Comparison of ENCODE assay signal across 21 cellular contexts in the genomic region with DNA sequence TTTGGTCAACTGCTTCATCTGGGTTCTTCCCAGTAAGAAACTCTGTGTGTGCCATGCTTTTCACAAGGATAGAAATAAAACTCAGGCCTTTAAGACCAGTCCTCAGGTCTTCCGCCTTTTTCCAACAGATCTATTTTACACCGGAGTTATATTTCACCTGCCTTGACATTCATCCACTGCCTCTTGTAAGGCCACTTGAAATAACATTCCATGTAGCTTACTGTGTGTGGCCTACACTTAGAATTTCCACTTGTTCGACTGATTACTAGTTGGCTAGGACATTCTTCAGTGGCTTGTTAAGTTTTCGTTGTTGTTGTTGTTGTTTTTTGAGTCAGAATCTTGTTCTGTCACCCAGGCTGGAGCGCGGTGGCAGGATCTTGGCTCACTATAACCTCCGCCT.
A peak's percentile ranks its signal among the peaks of the same experiment; 100 is the strongest.
DNase-seq lines count a peak whose midpoint lies in the region; ATAC-seq and TF ChIP-seq lines count a peak whose summit lies in the region.
"Had no signal": no experiment of that assay in that cellular context is flagged by ENCODE, and none has a peak within 500 bp of the region (broad histone marks: within the 10 kb centered on the region; RNA-seq: fewer than 3 reads in every experiment).

No MANE protein-coding gene starts in this region.

- peak overlapping the region; percentile 67 for H2AFZ ChIP-seq in DND-41 (ENCODE audit: low read depth, low read length)
- H2AFZ ChIP-seq: GM23248 had no signal

- ATAC-seq in DND-41 (ENCODE audit: insufficient read depth, low read depth) = no peak
- peak; percentile 78 to 89 for ATAC-seq in lower lobe of right lung
- ATAC-seq: A549; CD8-positive, alpha-beta T cell; HCT116 had no signal

- peak overlapping the region; percentile 84 for H3K27ac ChIP-seq in DND-41 (ENCODE audit: low read length)
- no peak overlapping the region for H3K27ac ChIP-seq in lower lobe of right lung
- H3K27ac ChIP-seq in thyroid gland = peak overlapping the region; percentile 10 to 65 (median 33)
- H3K27ac ChIP-seq: A549, BLaER1, C4-2B, GM23248 had no signal

- H3K9ac ChIP-seq in DND-41 (ENCODE audit: low read depth, low read length) = no peak overlapping the region
- H3K9ac ChIP-seq: BLaER1, GM23248 had no signal

- no peaks in the 10 kb centered on the region for H3K9me3 ChIP-seq in DND-41 (ENCODE audit: insufficient read depth, low read length, severe bottlenecking)
- no peaks in the 10 kb centered on the region for H3K9me3 ChIP-seq in lower lobe of right lung
- H3K9me3 ChIP-seq in thyroid gland = no peaks in the 10 kb centered on the region
- H3K9me3 ChIP-seq: A549, BLaER1, Caco-2 had no signal

- H3K27me3 ChIP-seq in DND-41 (ENCODE audit: insufficient read depth, low read length, poor library complexity) (no peaks in the 10 kb centered on the region), lower lobe of right lung (ENCODE audit: low read depth) (no peaks in the 10 kb centered on the region), thyroid gland (no peaks in the 10 kb centered on the region)
- H3K27me3 ChIP-seq: BLaER1 had no signal

- intact Hi-C loops in lower lobe of right lung (cut with DNase I) = no loop called here
- intact Hi-C loops in thyroid gland (cut with DNase I) = no loop called here

- no peak overlapping the region for H3K4me2 ChIP-seq in DND-41 (ENCODE audit: insufficient read depth, low read length)
- H3K4me2 ChIP-seq: A549, BLaER1 had no signal

- H3K36me3 ChIP-seq in DND-41 (ENCODE audit: insufficient read depth, low read length) (no peaks in the 10 kb centered on the region), lower lobe of right lung (no peaks in the 10 kb centered on the region), thyroid gland (no peaks in the 10 kb centered on the region)
- H3K36me3 ChIP-seq: BLaER1 had no signal

- DNase-seq in DND-41 (no peak), astrocyte of the hippocampus (ENCODE audit: low read depth, low spot score) (peak; percentile 33), lower lobe of right lung (no peak), thyroid gland (peak; percentile 19), RPMI8226 (no peak), DMS 273 (lab: John Stamatoyannopoulos, UW; ENCODE audit: unreplicated experiment) (no peak), foreskin fibroblast (no peak)
- DNase-seq: 8988T; ACHN; Caco-2; CD4-positive, CD25-positive, alpha-beta regulatory T cell; CD8-positive, alpha-beta T cell; DMS 273 treated with DMSO at 0.1 percent for 48 hours; DMS79; GF-D8; GM23248; H9 had no signal

- TF ChIP-seq CTCF in DND-41 (IDR thresholded peaks at IDR 0.05; ENCODE audit: borderline replicate concordance, extremely low read depth, low read length, poor library complexity, severe bottlenecking) = no peak
- TF ChIP-seq CTCF in lower lobe of right lung (IDR thresholded peaks at IDR 0.05) = no peak
- no peak for TF ChIP-seq CTCF in thyroid gland (IDR thresholded peaks at IDR 0.05)
- TF ChIP-seq CTCF in foreskin fibroblast (IDR thresholded peaks at IDR 0.05; ENCODE audit: low read depth, low read length) = no peak

- H3K4me1 ChIP-seq in DND-41 (ENCODE audit: insufficient read depth, low read length) = peaks cover 75% of the 10 kb centered on the region
- H3K4me1 ChIP-seq in lower lobe of right lung = peaks cover 4% of the 10 kb centered on the region
- H3K4me1 ChIP-seq in thyroid gland = peaks cover 19 to 51% of the 10 kb centered on the region in 2 donors
- H3K4me1 ChIP-seq: A549, BLaER1 had no signal

- TF ChIP-seq POLR2A in thyroid gland (IDR thresholded peaks at IDR 0.05) = no peak

- H3K4me3 ChIP-seq in DND-41 (ENCODE audit: low read depth in 1 of 2, low read length in 2 of 2) = no peak overlapping the region
- H3K4me3 ChIP-seq in lower lobe of right lung = no peak overlapping the region
- no peak overlapping the region for H3K4me3 ChIP-seq in thyroid gland (replicated peaks in 1 of 3)
- H3K4me3 ChIP-seq in foreskin fibroblast (ENCODE audit: low read depth in 1 of 2, low read length in 2 of 2) = no peak overlapping the region
- H3K4me3 ChIP-seq: A549, BLaER1, GM23248 had no signal

- H4K20me1 ChIP-seq in DND-41 (ENCODE audit: insufficient read depth, low read length) = no peaks in the 10 kb centered on the region
- H4K20me1 ChIP-seq: BLaER1 had no signal

- WGBS in thyroid gland, 2 donors = 62 to 63% methylated on average over 7 of the region's 7 CpGs

- no peaks in the 10 kb centered on the region for H3K79me2 ChIP-seq in DND-41 (ENCODE audit: insufficient read depth, low read length)

Comparison
In these comparisons a context has a peak if more than half of its experiments do, and no peak if none do; other contexts are left out.
1. DNase-seq: peak in astrocyte of the hippocampus (single experiment) and thyroid gland (2 of 2); none in DND-41 (single experiment), lower lobe of right lung (single experiment), RPMI8226 (single experiment), DMS 273 (single experiment) and foreskin fibroblast (0 of 2).